In genomic region chr10:133260895-133261725, GRCh38 we compare ENCODE assay signal across 8 cellular contexts. TPM values are rescaled to one million over a fixed set of nuclear protein-coding genes. Genes with fewer than 3 reads are reported as not detected.
DNase-seq lines count a peak whose midpoint lies in the region; ATAC-seq, FAIRE-seq and TF ChIP-seq lines count a peak whose summit lies in the region.

No MANE protein-coding gene starts in this region.

- H3K9me3 ChIP-seq in Peyer's patch: no peaks in the 10 kb centered on the region

- no peaks in the 10 kb centered on the region for H3K79me2 ChIP-seq in ACC112 (ENCODE audit: control insufficient read depth, insufficient read depth, low read length, unreplicated experiment)

- no peaks in the 10 kb centered on the region for H3K27me3 ChIP-seq in ACC112 (ENCODE audit: insufficient read depth, low read length)
- no peaks in the 10 kb centered on the region for H3K27me3 ChIP-seq in Peyer's patch

- no peaks in the 10 kb centered on the region for H3K36me3 Mint-ChIP-seq in glutamatergic neuron (ENCODE audit: unreplicated experiment)
- no peaks in the 10 kb centered on the region for H3K36me3 Mint-ChIP-seq in progenitor cell of endocrine pancreas (ENCODE audit: insufficient read depth)

- ATAC-seq in HG02943 (IDR thresholded peaks at IDR 0.05; ENCODE audit: low read depth, unreplicated experiment): peak; percentile 35

- H3K27ac Mint-ChIP-seq in glutamatergic neuron (ENCODE audit: unreplicated experiment): no peak overlapping the region
- peak overlapping the region; percentile 20 for H3K27ac Mint-ChIP-seq in progenitor cell of endocrine pancreas

- TF ChIP-seq CTCF in Peyer's patch (IDR thresholded peaks at IDR 0.05) (no peak), glutamatergic neuron (IDR thresholded peaks at IDR 0.05; ENCODE audit: partially characterized antibody, unreplicated experiment) (no peak), progenitor cell of endocrine pancreas (IDR thresholded peaks at IDR 0.05; ENCODE audit: unreplicated experiment) (no peak)

- H3K27me3 Mint-ChIP-seq in glutamatergic neuron (ENCODE audit: unreplicated experiment) (peaks cover 15% of the 10 kb centered on the region), progenitor cell of endocrine pancreas (peaks cover 22% of the 10 kb centered on the region)

- peaks cover 14% of the 10 kb centered on the region for H3K4me1 Mint-ChIP-seq in glutamatergic neuron (ENCODE audit: low read depth, unreplicated experiment)
- peaks cover 5% of the 10 kb centered on the region for H3K4me1 Mint-ChIP-seq in progenitor cell of endocrine pancreas (ENCODE audit: low read depth)

- H2AFZ ChIP-seq in ACC112 (ENCODE audit: low read length, unreplicated experiment): no peak overlapping the region

- H3K9me3 Mint-ChIP-seq in glutamatergic neuron (ENCODE audit: unreplicated experiment) (no peaks in the 10 kb centered on the region), progenitor cell of endocrine pancreas (ENCODE audit: low read depth) (no peaks in the 10 kb centered on the region)

- H3K36me3 ChIP-seq in ACC112 (ENCODE audit: insufficient read depth, low read length) (no peaks in the 10 kb centered on the region), Peyer's patch (no peaks in the 10 kb centered on the region)

- FAIRE-seq in GM18507 (lab: Jason Lieb, UNC): peak; percentile 66

- H3K27ac ChIP-seq in ACC112 (ENCODE audit: low read depth, low read length): peak overlapping the region; percentile 43; the same call in 1 of the 2 replicates
- H3K27ac ChIP-seq in Peyer's patch: peak overlapping the region; percentile 87 to 96 (median 91)

- peak overlapping the region; percentile 83 for H3K4me3 ChIP-seq in ACC112 (ENCODE audit: low read depth, low read length)
- peak overlapping the region; percentile 69 to 96 (median 86) for H3K4me3 ChIP-seq in Peyer's patch

- no peak for TF ChIP-seq POLR2A in Peyer's patch (IDR thresholded peaks at IDR 0.05)

- DNase-seq in GM18507 (ENCODE audit: extremely low spot score, insufficient read length, low read depth) (no peak), Peyer's patch (peak; percentile 55 to 79 (median 74)), activated gamma-delta T cell (lab: John Stamatoyannopoulos, UW) (peak; percentile 66), glutamatergic neuron (peak; percentile 59), progenitor cell of endocrine pancreas (ENCODE audit: low spot score, unreplicated experiment) (no peak), NCI-H2107 treated with DMSO at 0.1 percent for 48 hours (lab: John Stamatoyannopoulos, UW; ENCODE audit: unreplicated experiment) (no peak)

- H3K4me3 Mint-ChIP-seq in glutamatergic neuron (ENCODE audit: unreplicated experiment) (peak overlapping the region; percentile 49), progenitor cell of endocrine pancreas (ENCODE audit: low read depth) (peak overlapping the region; percentile 68)

- H3K4me1 ChIP-seq in ACC112 (ENCODE audit: control insufficient read depth, insufficient read depth, low read length, unreplicated experiment) (peaks cover 28% of the 10 kb centered on the region), Peyer's patch (peaks cover 10 to 67% (median 33%) of the 10 kb centered on the region in 4 donors)

RNA-seq across cellular contexts. Expression of gene ADAM8, which starts 15.6 kb away (rescaled TPM):
- total RNA-seq in Peyer's patch: 10 to 100 TPM in 1 of 4 donors, 1 to 10 TPM in 3; 5.4 to 12.4 (median 6.4) TPM
- total RNA-seq in glutamatergic neuron (ENCODE audit: unreplicated experiment): 5.4 TPM
- 13.7 and 16.3 TPM in 2 replicates for total RNA-seq in progenitor cell of endocrine pancreas

RNA-seq across cellular contexts. Expression of gene VENTX, which starts 23.5 kb away (rescaled TPM):
- total RNA-seq in Peyer's patch (under 1 TPM in 1 of 4 donors, not detected in 3; 0.54 TPM), glutamatergic neuron (ENCODE audit: unreplicated experiment) (1.6 TPM), progenitor cell of endocrine pancreas (1.2 TPM in 2 replicates)

RNA-seq across cellular contexts. Expression of gene UTF1, which starts 31.1 kb away (rescaled TPM):
- total RNA-seq in Peyer's patch (not detected), glutamatergic neuron (ENCODE audit: unreplicated experiment) (0.61 TPM), progenitor cell of endocrine pancreas (not detected in 2 replicates)

RNA-seq across cellular contexts. Expression of gene TUBGCP2, which starts 47.6 kb away (rescaled TPM):
- 10 to 100 TPM; 40.1 to 85.0 (median 67.8) TPM for total RNA-seq in Peyer's patch
- 61.4 TPM for total RNA-seq in glutamatergic neuron (ENCODE audit: unreplicated experiment)
- total RNA-seq in progenitor cell of endocrine pancreas: 63.2 and 77.0 TPM in 2 replicates

RNA-seq across cellular contexts. Expression of gene ZNF511, which starts 47.6 kb away (rescaled TPM):
- total RNA-seq in Peyer's patch (10 to 100 TPM; 25.7 to 42.9 (median 30.5) TPM), glutamatergic neuron (ENCODE audit: unreplicated experiment) (24.6 TPM), progenitor cell of endocrine pancreas (54.2 and 56.8 TPM in 2 replicates)

Comparison
In these comparisons a context has a peak if more than half of its experiments do, and no peak if none do; other contexts are left out.
1. DNase-seq: peak in Peyer's patch (3 of 3), activated gamma-delta T cell (single experiment) and glutamatergic neuron (single experiment); none in GM18507 (single experiment), progenitor cell of endocrine pancreas (single experiment) and NCI-H2107 treated with DMSO at 0.1 percent for 48 hours (single experiment).